ENCODE assay signal across 20 cellular contexts in the genomic region with DNA sequence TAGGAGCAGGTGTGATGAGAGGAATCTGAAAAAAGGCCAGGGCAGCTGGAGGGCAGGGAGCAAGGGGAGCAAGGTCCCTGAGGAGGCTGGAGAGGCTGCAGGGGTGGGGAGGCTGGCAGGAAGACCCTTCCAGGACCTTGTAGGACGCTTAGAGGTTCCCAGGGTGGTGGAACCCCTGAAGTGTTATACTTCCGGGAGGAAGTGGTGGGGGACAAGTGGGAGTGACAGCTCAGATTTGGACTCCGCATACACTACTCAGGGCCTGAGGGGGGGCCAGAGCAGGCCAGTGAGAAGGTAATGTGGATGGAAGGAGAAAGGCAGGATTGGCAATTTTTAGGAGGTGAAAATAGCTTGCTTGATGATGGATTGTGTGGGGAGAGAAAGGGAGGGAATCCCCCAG. TPM values are rescaled to one million over a fixed set of nuclear protein-coding genes. Genes with fewer than 3 reads are reported as not detected.
DNase-seq lines count a peak whose midpoint lies in the region; ATAC-seq and TF ChIP-seq lines count a peak whose summit lies in the region.
"Had no signal": no experiment of that assay in that cellular context is flagged by ENCODE, and none has a peak within 500 bp of the region (broad histone marks: within the 10 kb centered on the region; RNA-seq: fewer than 3 reads in every experiment).

No MANE protein-coding gene starts in this region.

- H3K9me3 Mint-ChIP-seq in CD14-positive monocyte (no peaks in the 10 kb centered on the region), Calu3 (ENCODE audit: low read depth, unreplicated experiment) (no peaks in the 10 kb centered on the region), memory B cell (no peaks in the 10 kb centered on the region)
- no peaks in the 10 kb centered on the region for H3K9me3 Mint-ChIP-seq in activated CD4-positive, alpha-beta memory T cell treated with anti-CD3 and anti-CD28 coated beads, Interleukin-2, amount 10 ng/mL, durations not matched to agents 7 days and 5 days

- no peak for TF ChIP-seq POLR2A in upper lobe of left lung (IDR thresholded peaks at IDR 0.05)

- peaks cover 0 to 1% (median 0%) of the 10 kb centered on the region in 3 donors for H3K27me3 Mint-ChIP-seq in CD14-positive monocyte (ENCODE audit: low read depth in 3 of 3)
- H3K27me3 Mint-ChIP-seq in Calu3 (ENCODE audit: unreplicated experiment), result no peaks in the 10 kb centered on the region
- H3K27me3 Mint-ChIP-seq in activated CD4-positive, alpha-beta memory T cell treated with anti-CD3 and anti-CD28 coated beads, Interleukin-2, amount 10 ng/mL, durations not matched to agents 7 days and 5 days, result no peaks in the 10 kb centered on the region
- H3K27me3 Mint-ChIP-seq in memory B cell, result no peaks in the 10 kb centered on the region

- intact Hi-C loops in CD14-positive monocyte (cut with micrococcal nuclease), result no loop called here
- intact Hi-C loops in Calu3 (cut with micrococcal nuclease; ENCODE audit: unreplicated experiment), result no loop called here

- H3K4me3 ChIP-seq in upper lobe of left lung, result no peak overlapping the region
- H3K4me3 ChIP-seq: ovary, skin epidermis, vagina had no signal

- no peak for TF ChIP-seq EP300 in upper lobe of left lung (IDR thresholded peaks at IDR 0.05)

- 71 to 79% methylated on average over 3 of the region's 3 CpGs for WGBS in upper lobe of left lung, 2 donors

- CTCF ChIA-PET in Calu3 (lab: Charles Lee), result no interaction called here
- CTCF ChIA-PET in activated CD4-positive, alpha-beta memory T cell treated with anti-CD3 and anti-CD28 coated beads, Interleukin-2, amount 10 ng/mL, durations not matched to agents 7 days and 5 days (lab: Charles Lee), result interaction anchor here (0.6 to 4.5 kb wide), 4 partner anchors 9 to 55 kb away, joined by 3 to 28 read pairs (median 3); a partner anchor contains a TSS

- TF ChIP-seq CTCF in CD14-positive monocyte (IDR thresholded peaks at IDR 0.05) (no peak), Calu3 (IDR thresholded peaks at IDR 0.05; ENCODE audit: unreplicated experiment) (no peak), upper lobe of left lung (IDR thresholded peaks at IDR 0.05) (no peak)

- H3K36me3 Mint-ChIP-seq in CD14-positive monocyte (peaks cover 0 to 3% of the 10 kb centered on the region in 2 donors), Calu3 (ENCODE audit: insufficient read depth, unreplicated experiment) (peaks cover 29% of the 10 kb centered on the region), memory B cell (no peaks in the 10 kb centered on the region)
- H3K36me3 Mint-ChIP-seq in activated CD4-positive, alpha-beta memory T cell treated with anti-CD3 and anti-CD28 coated beads, Interleukin-2, amount 10 ng/mL, durations not matched to agents 7 days and 5 days (ENCODE audit: low read depth), result peaks cover 46% of the 10 kb centered on the region

- H3K4me1 Mint-ChIP-seq in CD14-positive monocyte, result peaks cover 42% of the 10 kb centered on the region
- peaks cover 25% of the 10 kb centered on the region for H3K4me1 Mint-ChIP-seq in Calu3 (ENCODE audit: low read depth, unreplicated experiment)
- peaks cover 62% of the 10 kb centered on the region for H3K4me1 Mint-ChIP-seq in activated CD4-positive, alpha-beta memory T cell treated with anti-CD3 and anti-CD28 coated beads, Interleukin-2, amount 10 ng/mL, durations not matched to agents 7 days and 5 days
- H3K4me1 Mint-ChIP-seq in memory B cell, result peaks cover 35% of the 10 kb centered on the region

- H3K9me3 ChIP-seq in upper lobe of left lung, result no peaks in the 10 kb centered on the region
- H3K9me3 ChIP-seq: adrenal gland, ovary, vagina had no signal

- ATAC-seq in memory B cell (ENCODE audit: low read depth) (no peak), GM19035 (IDR thresholded peaks at IDR 0.05; ENCODE audit: unreplicated experiment) (no peak), upper lobe of left lung (ENCODE audit: low FRiP score in 2 of 2) (no peak)

- DNase-seq in CD14-positive monocyte (ENCODE audit: low spot score) (no peak), Calu3 (no peak), memory B cell (ENCODE audit: low spot score in 2 of 2) (no peak), NCI-H1930 (lab: John Stamatoyannopoulos, UW) (no peak), cerebellar nuclear complex (lab: John Stamatoyannopoulos, UW) (no peak), upper lobe of left lung (no peak)
- no peak for DNase-seq in activated CD4-positive, alpha-beta memory T cell treated with anti-CD3 and anti-CD28 coated beads, Interleukin-2, amount 10 ng/mL, durations not matched to agents 7 days and 5 days
- DNase-seq: activated CD8-positive, alpha-beta memory T cell treated with anti-CD3 and anti-CD28 coated beads for 24 hours; DMS79; erythroblast; glutamatergic neuron; HCEC 1CT; mesendoderm; ovary; SHP77; stimulated activated naive CD4-positive, alpha-beta T cell treated with Interleukin-2 at 50 U/mL for 16 hours had no signal

- BruUV-seq in Calu3 (replicated peaks; lab: Mats Ljungman, UMichigan), result no TSS peak

- H3K36me3 ChIP-seq in upper lobe of left lung, result no peaks in the 10 kb centered on the region
- H3K36me3 ChIP-seq: adrenal gland, ovary, vagina had no signal

- POLR2A ChIA-PET in activated CD4-positive, alpha-beta memory T cell treated with anti-CD3 and anti-CD28 coated beads, Interleukin-2, amount 10 ng/mL, durations not matched to agents 7 days and 5 days (lab: Charles Lee), result interaction anchor here (0.9 to 18.1 kb wide), 4 partner anchors 10 to 303 kb away, joined by 3 to 422 read pairs (median 69); a partner anchor contains a TSS

- H3K27ac ChIP-seq in upper lobe of left lung, result no peak overlapping the region
- H3K27ac ChIP-seq: adrenal gland, ovary, vagina had no signal

- peak overlapping the region in 4 of 7 donors; percentile 7 to 71 (median 58) for H3K27ac Mint-ChIP-seq in CD14-positive monocyte
- H3K27ac Mint-ChIP-seq in Calu3 (ENCODE audit: unreplicated experiment), result no peak overlapping the region
- peak overlapping the region; percentile 22 for H3K27ac Mint-ChIP-seq in activated CD4-positive, alpha-beta memory T cell treated with anti-CD3 and anti-CD28 coated beads, Interleukin-2, amount 10 ng/mL, durations not matched to agents 7 days and 5 days
- peak overlapping the region; percentile 51 for H3K27ac Mint-ChIP-seq in memory B cell

- no peaks in the 10 kb centered on the region for H3K27me3 ChIP-seq in upper lobe of left lung
- H3K27me3 ChIP-seq: adrenal gland, ovary, vagina had no signal

- peaks cover 6 to 20% (median 15%) of the 10 kb centered on the region in 4 donors for H3K4me1 ChIP-seq in upper lobe of left lung

- H3K4me3 Mint-ChIP-seq in CD14-positive monocyte, result no peak overlapping the region
- peak overlapping the region; percentile 77 for H3K4me3 Mint-ChIP-seq in Calu3 (ENCODE audit: low read depth, unreplicated experiment)
- peak overlapping the region; percentile 81 for H3K4me3 Mint-ChIP-seq in activated CD4-positive, alpha-beta memory T cell treated with anti-CD3 and anti-CD28 coated beads, Interleukin-2, amount 10 ng/mL, durations not matched to agents 7 days and 5 days
- H3K4me3 Mint-ChIP-seq in memory B cell, result peak overlapping the region; percentile 6

RNA-seq across cellular contexts. Expression of a gene that starts 1.9 kb away (rescaled TPM):
- polyA plus RNA-seq in CD14-positive monocyte, result under 1 TPM in 1 of 2 donors, not detected in 1; 0.19 TPM
- total RNA-seq in Calu3 (2022) (39.7 and 47.3 TPM in 2 replicates), upper lobe of left lung (1 to 10 TPM; 1.0 to 2.6 (median 1.7) TPM)
- total RNA-seq in activated CD4-positive, alpha-beta memory T cell treated with anti-CD3 and anti-CD28 coated beads, Interleukin-2, amount 10 ng/mL, durations not matched to agents 7 days and 5 days, result 10 to 100 TPM; 79.6 to 89.4 TPM

RNA-seq across cellular contexts. Expression of a gene that starts 8.6 kb away (rescaled TPM):
- under 1 TPM; 0.18 to 0.50 TPM for polyA plus RNA-seq in CD14-positive monocyte
- total RNA-seq in Calu3 (2022) (1.2 and 1.7 TPM in 2 replicates), upper lobe of left lung (1 to 10 TPM in 5 of 6 donors, under 1 TPM in 1; 0.57 to 5.5 (median 1.9) TPM)
- 10 to 100 TPM; 43.7 to 46.3 TPM for total RNA-seq in activated CD4-positive, alpha-beta memory T cell treated with anti-CD3 and anti-CD28 coated beads, Interleukin-2, amount 10 ng/mL, durations not matched to agents 7 days and 5 days

RNA-seq across cellular contexts. Expression of a gene that starts 28.4 kb away (rescaled TPM):
- 10 to 100 TPM; 27.2 to 36.1 TPM for polyA plus RNA-seq in CD14-positive monocyte
- 140 and 143 TPM in 2 replicates for total RNA-seq in Calu3 (2022)
- total RNA-seq in activated CD4-positive, alpha-beta memory T cell treated with anti-CD3 and anti-CD28 coated beads, Interleukin-2, amount 10 ng/mL, durations not matched to agents 7 days and 5 days, result 100 to 1,000 TPM; 149 to 156 TPM
- 100 to 1,000 TPM in 2 of 6 donors, 10 to 100 TPM in 4; 80.9 to 177 (median 90.9) TPM for total RNA-seq in upper lobe of left lung

Comparison
In these comparisons a context has a peak if more than half of its experiments do, and no peak if none do; other contexts are left out.
1. H3K4me3 Mint-ChIP-seq: peak in Calu3 (single experiment), activated CD4-positive, alpha-beta memory T cell treated with anti-CD3 and anti-CD28 coated beads, Interleukin-2, amount 10 ng/mL, durations not matched to agents 7 days and 5 days (single experiment) and memory B cell (single experiment); none in CD14-positive monocyte (0 of 2).
2. RNA of a gene that starts 1.9 kb away (total RNA-seq): 79.6 to 89.4 TPM in activated CD4-positive, alpha-beta memory T cell treated with anti-CD3 and anti-CD28 coated beads, Interleukin-2, amount 10 ng/mL, durations not matched to agents 7 days and 5 days and 39.7 to 47.3 TPM in Calu3; 1.0 to 2.6 TPM in upper lobe of left lung; every median in the first group is over 10 times any median in the second.
3. RNA of a gene that starts 8.6 kb away (total RNA-seq): 43.7 to 46.3 TPM in activated CD4-positive, alpha-beta memory T cell treated with anti-CD3 and anti-CD28 coated beads, Interleukin-2, amount 10 ng/mL, durations not matched to agents 7 days and 5 days; 0.57 to 5.5 TPM in upper lobe of left lung and 1.2 to 1.7 TPM in Calu3; every median in the first group is over 4 times any median in the second.